10 cellular contexts compared by ENCODE assay signal in the genomic region with DNA sequence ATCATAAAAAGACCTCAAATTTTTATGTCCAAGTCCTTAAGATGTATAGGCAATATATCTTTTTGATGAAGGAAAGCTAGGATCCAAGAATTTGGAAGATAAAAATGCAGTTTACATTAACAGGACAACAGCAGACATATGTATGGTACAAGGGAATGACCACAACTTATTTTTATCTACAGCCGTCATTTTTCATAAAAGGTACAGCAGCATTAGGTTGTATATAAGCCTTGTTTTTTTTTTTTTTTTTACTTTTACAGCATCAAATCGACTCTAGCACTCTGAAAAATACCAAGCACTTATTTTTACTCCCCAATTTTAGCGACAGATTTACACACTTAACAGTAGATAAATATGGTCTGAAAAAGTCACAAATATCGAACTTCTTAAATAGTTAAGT.
DNase-seq lines count a peak whose midpoint lies in the region; ATAC-seq and TF ChIP-seq lines count a peak whose summit lies in the region.
"Had no signal": no experiment of that assay in that cellular context is flagged by ENCODE, and none has a peak within 500 bp of the region (broad histone marks: within the 10 kb centered on the region; RNA-seq: fewer than 3 reads in every experiment).

No MANE protein-coding gene starts in this region.

- peak overlapping the region; percentile 89 to 100 (median 98) for H3K27ac ChIP-seq in BLaER1 treated with 17β-estradiol and CSF1 and Interleukin-3, amounts not matched to agents 10 nM and 100 nM
- H3K27ac ChIP-seq: epithelial cell of prostate had no signal

- peaks cover 46% of the 10 kb centered on the region for H3K4me1 Mint-ChIP-seq in dendritic cell treated with granulocyte-macrophage colony-stimulating factor and Interleukin-4, amounts not matched to agents 40 ng/mL and 50 ng/mL, for 4 days (ENCODE audit: low read depth)
- H3K4me1 Mint-ChIP-seq in nephron progenitor cell, result peaks cover 69% of the 10 kb centered on the region

- H3K27me3 ChIP-seq in BLaER1 treated with 17β-estradiol and CSF1 and Interleukin-3, amounts not matched to agents 10 nM and 100 nM, result no peaks in the 10 kb centered on the region
- peaks cover 9% of the 10 kb centered on the region for H3K27me3 ChIP-seq in Loucy (ENCODE audit: insufficient read depth, low read length, poor library complexity, severe bottlenecking)

- H4K20me1 ChIP-seq in BLaER1 treated with 17β-estradiol and CSF1 and Interleukin-3, amounts not matched to agents 10 nM and 100 nM, result peaks cover 42 to 62% (median 57%) of the 10 kb centered on the region in 11 experiments
- peaks cover 59% of the 10 kb centered on the region for H4K20me1 ChIP-seq in Loucy (ENCODE audit: insufficient read depth, low read length, poor library complexity, severe bottlenecking)

- H3K36me3 Mint-ChIP-seq in dendritic cell treated with granulocyte-macrophage colony-stimulating factor and Interleukin-4, amounts not matched to agents 40 ng/mL and 50 ng/mL, for 4 days (ENCODE audit: low read depth), result peaks cover 48% of the 10 kb centered on the region
- H3K36me3 Mint-ChIP-seq in nephron progenitor cell (ENCODE audit: low read depth), result peaks cover 47% of the 10 kb centered on the region

- peak overlapping the region; percentile 98 for H3K4me3 Mint-ChIP-seq in dendritic cell treated with granulocyte-macrophage colony-stimulating factor and Interleukin-4, amounts not matched to agents 40 ng/mL and 50 ng/mL, for 4 days
- H3K4me3 Mint-ChIP-seq in nephron progenitor cell, result peak overlapping the region; percentile 96

- no peaks in the 10 kb centered on the region for H3K27me3 Mint-ChIP-seq in dendritic cell treated with granulocyte-macrophage colony-stimulating factor and Interleukin-4, amounts not matched to agents 40 ng/mL and 50 ng/mL, for 4 days
- H3K27me3 Mint-ChIP-seq in nephron progenitor cell (ENCODE audit: low read depth, poor library complexity), result peaks cover 2% of the 10 kb centered on the region

- no peaks in the 10 kb centered on the region for H3K9me3 ChIP-seq in BLaER1 treated with 17β-estradiol and CSF1 and Interleukin-3, amounts not matched to agents 10 nM and 100 nM (replicated peaks in 1 of 11)
- no peaks in the 10 kb centered on the region for H3K9me3 ChIP-seq in Loucy (ENCODE audit: insufficient read depth, low read depth, low read length)

- H3K27ac Mint-ChIP-seq in dendritic cell treated with granulocyte-macrophage colony-stimulating factor and Interleukin-4, amounts not matched to agents 40 ng/mL and 50 ng/mL, for 4 days, result peak overlapping the region; percentile 96
- peak overlapping the region; percentile 98 for H3K27ac Mint-ChIP-seq in nephron progenitor cell

- no peak overlapping the region for H2AFZ ChIP-seq in Loucy (ENCODE audit: low read length)

- DNase-seq in nephron progenitor cell (no peak), NCI-H2081 (lab: John Stamatoyannopoulos, UW) (no peak), NOMO-1 treated with DMSO at 0.1 percent for 48 hours (lab: John Stamatoyannopoulos, UW; ENCODE audit: unreplicated experiment) (no peak)
- DNase-seq: NCI-H1930 had no signal

- peaks cover 64% of the 10 kb centered on the region for H3K79me2 ChIP-seq in Loucy (ENCODE audit: insufficient read depth, low read length)

- H3K4me1 ChIP-seq in BLaER1 treated with 17β-estradiol and CSF1 and Interleukin-3, amounts not matched to agents 10 nM and 100 nM, result peaks cover 51 to 80% (median 67%) of the 10 kb centered on the region in 10 experiments
- peaks cover 66% of the 10 kb centered on the region for H3K4me1 ChIP-seq in Loucy (ENCODE audit: insufficient read depth, low read length, poor library complexity, severe bottlenecking)

- no peak for TF ChIP-seq POLR2A in GM18505 (IDR thresholded peaks at IDR 0.05; ENCODE audit: borderline replicate concordance, extremely low read depth, insufficient read depth, insufficient read length)

- H3F3A ChIP-seq in Loucy (ENCODE audit: low read depth), result peaks cover 10% of the 10 kb centered on the region

- peak overlapping the region; percentile 68 to 94 (median 82) for H3K4me3 ChIP-seq in BLaER1 treated with 17β-estradiol and CSF1 and Interleukin-3, amounts not matched to agents 10 nM and 100 nM
- H3K4me3 ChIP-seq in Loucy (ENCODE audit: low read length, poor library complexity, severe bottlenecking), result peak overlapping the region; percentile 91

- no peaks in the 10 kb centered on the region for H3K9me3 Mint-ChIP-seq in dendritic cell treated with granulocyte-macrophage colony-stimulating factor and Interleukin-4, amounts not matched to agents 40 ng/mL and 50 ng/mL, for 4 days
- no peaks in the 10 kb centered on the region for H3K9me3 Mint-ChIP-seq in nephron progenitor cell

- ATAC-seq in HG02840 (IDR thresholded peaks at IDR 0.05; ENCODE audit: low FRiP score, unreplicated experiment) (no peak), GM18505 (IDR thresholded peaks at IDR 0.05; ENCODE audit: unreplicated experiment) (no peak)

- intact Hi-C loops in dendritic cell treated with granulocyte-macrophage colony-stimulating factor and Interleukin-4, amounts not matched to agents 40 ng/mL and 50 ng/mL, for 4 days (cut with micrococcal nuclease), result no loop called here

- peak overlapping the region; percentile 94 to 100 (median 98) for H3K9ac ChIP-seq in BLaER1 treated with 17β-estradiol and CSF1 and Interleukin-3, amounts not matched to agents 10 nM and 100 nM
- H3K9ac ChIP-seq in Loucy (ENCODE audit: low read depth, low read length, poor library complexity, severe bottlenecking), result peak overlapping the region; percentile 99

- H3K4me2 ChIP-seq in BLaER1 treated with 17β-estradiol and CSF1 and Interleukin-3, amounts not matched to agents 10 nM and 100 nM, result peak overlapping the region; percentile 80 to 95 (median 86)
- H3K4me2 ChIP-seq in Loucy (ENCODE audit: low read depth, low read length, poor library complexity, severe bottlenecking), result peak overlapping the region; percentile 79

- no peak for TF ChIP-seq CTCF in Loucy (conservative IDR thresholded peaks at IDR 0.05; ENCODE audit: low read length)
- TF ChIP-seq CTCF in nephron progenitor cell (IDR thresholded peaks at IDR 0.05), result no peak

- H3K9me2 ChIP-seq in Loucy (replicated peaks; ENCODE audit: low read depth, low read length), result no peaks in the 10 kb centered on the region

- H3K36me3 ChIP-seq in BLaER1 treated with 17β-estradiol and CSF1 and Interleukin-3, amounts not matched to agents 10 nM and 100 nM, result peaks cover 21 to 52% (median 50%) of the 10 kb centered on the region in 11 experiments; a peak in 21 of 22 replicates
- peaks cover 35% of the 10 kb centered on the region for H3K36me3 ChIP-seq in Loucy (ENCODE audit: insufficient read depth, low read length)
